32 cellular contexts compared by ENCODE assay signal in genomic region chr16:72909196-72909595, GRCh38.
"Had no signal": no experiment of that assay in that cellular context is flagged by ENCODE, and none has a peak within 500 bp of the region (broad histone marks: within the 10 kb centered on the region; RNA-seq: fewer than 3 reads in every experiment).

No MANE protein-coding gene starts in this region.

- H3K4me1 ChIP-seq: breast epithelium had no signal

- H3K4me1 Mint-ChIP-seq: activated CD8-positive, alpha-beta memory T cell treated with anti-CD3 and anti-CD28 coated beads, Interleukin-2, amount 10 ng/mL, durations not matched to agents 7 days and 5 days; activated naive CD4-positive, alpha-beta T cell treated with anti-CD3 and anti-CD28 coated beads, Interleukin-2, amount 50 U/mL, for 24 hours; activated naive CD8-positive, alpha-beta T cell treated with anti-CD3 and anti-CD28 coated beads for 36 hours; activated naive CD8-positive, alpha-beta T cell treated with anti-CD3 and anti-CD28 coated beads, Interleukin-2, amount 50 U/mL, for 24 hours; T-helper 17 cell had no signal

- H3K4me3 ChIP-seq: ascending aorta, breast epithelium, cardiac muscle cell, esophagus squamous epithelium had no signal

- H3K9me3 Mint-ChIP-seq: activated B cell treated with CpG ODN at 0.5 μM for 24 hours; activated CD4-positive, alpha-beta memory T cell treated with anti-CD3 and anti-CD28 coated beads for 36 hours; activated naive CD4-positive, alpha-beta T cell treated with anti-CD3 and anti-CD28 coated beads for 36 hours; activated naive CD4-positive, alpha-beta T cell treated with anti-CD3 and anti-CD28 coated beads, Interleukin-2, amount 50 U/mL, for 24 hours; activated naive CD8-positive, alpha-beta T cell treated with anti-CD3 and anti-CD28 coated beads for 36 hours; activated naive CD8-positive, alpha-beta T cell treated with anti-CD3 and anti-CD28 coated beads, Interleukin-2, amount 50 U/mL, for 24 hours; activated T-helper 1 cell treated with anti-CD3 and anti-CD28 coated beads, Interleukin-12 subunit alpha, Interleukin-12 subunit beta, Interleukin-2, Interleukin-4 antibody, amounts not matched to agents 30 ng/mL and 10 ng/mL and 1 ng/mL, durations not matched to agents 14 hours and 24 hours and 36 hours; activated T-helper 2 cell treated with anti-CD3 and anti-CD28 coated beads, Interferon-gamma antibody, Interleukin-2, Interleukin-4, amounts not matched to agents 10 μg/mL and 5 μg/mL and 100 μg/mL, durations not matched to agents 14 hours and 24 hours and 36 hours; brain; T-helper 2 cell treated with Interferon-gamma antibody and Interleukin-4, amounts not matched to agents 5 μg/mL and 100 μg/mL, for 36 hours had no signal

- H3K36me3 ChIP-seq: ascending aorta, breast epithelium, cardiac muscle cell, esophagus squamous epithelium, WERI-Rb-1 had no signal

- ATAC-seq: activated CD4-positive, CD25-positive, alpha-beta regulatory T cell treated with anti-CD3 and anti-CD28 coated beads, Interleukin-2, amount 50 U/mL, for 24 hours; activated CD8-positive, alpha-beta memory T cell treated with anti-CD3 and anti-CD28 coated beads, Interleukin-2, amount 10 ng/mL, durations not matched to agents 7 days and 5 days; activated CD8-positive, alpha-beta T cell treated with anti-CD3 and anti-CD28 coated beads, Interleukin-2, amount 10 ng/mL, durations not matched to agents 7 days and 5 days; activated naive CD8-positive, alpha-beta T cell treated with anti-CD3 and anti-CD28 coated beads, Interleukin-2, amount 50 U/mL, for 24 hours; T-helper 17 cell had no signal

- DNase-seq: activated B cell treated with CpG ODN at 0.5 μM for 24 hours; activated CD4-positive, alpha-beta memory T cell treated with anti-CD3 and anti-CD28 coated beads for 36 hours; activated CD4-positive, alpha-beta T cell treated with anti-CD3 and anti-CD28 coated beads for 48 hours; activated CD8-positive, alpha-beta memory T cell treated with anti-CD3 and anti-CD28 coated beads, Interleukin-2, amount 10 ng/mL, durations not matched to agents 7 days and 5 days; activated CD8-positive, alpha-beta memory T cell treated with anti-CD3 and anti-CD28 coated beads, Interleukin-2, amount 50 U/mL, for 4 hours; activated CD8-positive, alpha-beta T cell treated with anti-CD3 and anti-CD28 coated beads, Interleukin-2, amount 10 ng/mL, durations not matched to agents 7 days and 5 days; activated effector memory CD4-positive, alpha-beta T cell treated with anti-CD3 and anti-CD28 coated beads, Interleukin-2, amount 50 U/mL, for 16 hours; activated naive CD4-positive, alpha-beta T cell treated with anti-CD3 and anti-CD28 coated beads for 36 hours; activated naive CD8-positive, alpha-beta T cell treated with anti-CD3 and anti-CD28 coated beads for 36 hours; activated naive CD8-positive, alpha-beta T cell treated with anti-CD3 and anti-CD28 coated beads, Interleukin-2, amount 50 U/mL, for 24 hours; activated T-cell treated with anti-CD3 and anti-CD28 coated beads, Interleukin-2, amount 50 U/mL, for 1 hour; activated T-cell treated with anti-CD3 and anti-CD28 coated beads, Interleukin-2, amount 50 U/mL, for 48 hours; central memory CD4-positive, alpha-beta T cell; cerebellar nuclear complex; cortex of kidney; effector CD8-positive, alpha-beta T cell; esophagus squamous epithelium; foreskin melanocyte; T-helper 1 cell; T-helper 17 cell; T1000; WERI-Rb-1 had no signal

- H3K36me3 Mint-ChIP-seq: activated CD4-positive, alpha-beta memory T cell treated with anti-CD3 and anti-CD28 coated beads for 36 hours; activated CD8-positive, alpha-beta memory T cell treated with anti-CD3 and anti-CD28 coated beads, Interleukin-2, amount 10 ng/mL, durations not matched to agents 7 days and 5 days; activated naive CD4-positive, alpha-beta T cell treated with anti-CD3 and anti-CD28 coated beads, Interleukin-2, amount 50 U/mL, for 24 hours; activated naive CD8-positive, alpha-beta T cell treated with anti-CD3 and anti-CD28 coated beads for 36 hours had no signal

- H3K9me3 ChIP-seq: ascending aorta, breast epithelium, esophagus squamous epithelium had no signal

- H3K27me3 Mint-ChIP-seq: activated B cell treated with CpG ODN at 0.5 μM for 24 hours; activated CD4-positive, alpha-beta memory T cell treated with anti-CD3 and anti-CD28 coated beads for 36 hours; activated CD8-positive, alpha-beta memory T cell treated with anti-CD3 and anti-CD28 coated beads, Interleukin-2, amount 10 ng/mL, durations not matched to agents 7 days and 5 days; activated naive CD4-positive, alpha-beta T cell treated with anti-CD3 and anti-CD28 coated beads, Interleukin-2, amount 50 U/mL, for 24 hours; activated naive CD8-positive, alpha-beta T cell treated with anti-CD3 and anti-CD28 coated beads for 36 hours; activated naive CD8-positive, alpha-beta T cell treated with anti-CD3 and anti-CD28 coated beads, Interleukin-2, amount 50 U/mL, for 24 hours; brain had no signal

- H3K4me3 Mint-ChIP-seq: activated B cell treated with CpG ODN at 0.5 μM for 24 hours; activated CD4-positive, alpha-beta memory T cell treated with anti-CD3 and anti-CD28 coated beads for 36 hours; activated CD8-positive, alpha-beta memory T cell treated with anti-CD3 and anti-CD28 coated beads, Interleukin-2, amount 10 ng/mL, durations not matched to agents 7 days and 5 days; activated CD8-positive, alpha-beta T cell treated with anti-CD3 and anti-CD28 coated beads, Interleukin-2, amount 10 ng/mL, durations not matched to agents 7 days and 5 days; activated naive CD4-positive, alpha-beta T cell treated with anti-CD3 and anti-CD28 coated beads for 36 hours; activated naive CD4-positive, alpha-beta T cell treated with anti-CD3 and anti-CD28 coated beads, Interleukin-2, amount 50 U/mL, for 24 hours; activated naive CD8-positive, alpha-beta T cell treated with anti-CD3 and anti-CD28 coated beads for 36 hours; activated naive CD8-positive, alpha-beta T cell treated with anti-CD3 and anti-CD28 coated beads, Interleukin-2, amount 50 U/mL, for 24 hours; activated T-helper 1 cell treated with anti-CD3 and anti-CD28 coated beads, Interleukin-12 subunit alpha, Interleukin-12 subunit beta, Interleukin-2, Interleukin-4 antibody, amounts not matched to agents 30 ng/mL and 10 ng/mL and 1 ng/mL, durations not matched to agents 14 hours and 24 hours and 36 hours; brain; T-helper 17 cell; T-helper 2 cell treated with Interferon-gamma antibody and Interleukin-4, amounts not matched to agents 5 μg/mL and 100 μg/mL, for 36 hours had no signal

- H3K27me3 ChIP-seq: ascending aorta, breast epithelium, cardiac muscle cell, esophagus squamous epithelium had no signal

- H3K27ac Mint-ChIP-seq: activated CD4-positive, alpha-beta memory T cell treated with anti-CD3 and anti-CD28 coated beads for 36 hours; activated CD8-positive, alpha-beta memory T cell treated with anti-CD3 and anti-CD28 coated beads, Interleukin-2, amount 10 ng/mL, durations not matched to agents 7 days and 5 days; activated CD8-positive, alpha-beta T cell treated with anti-CD3 and anti-CD28 coated beads, Interleukin-2, amount 10 ng/mL, durations not matched to agents 7 days and 5 days; activated naive CD4-positive, alpha-beta T cell treated with anti-CD3 and anti-CD28 coated beads for 36 hours; activated naive CD4-positive, alpha-beta T cell treated with anti-CD3 and anti-CD28 coated beads, Interleukin-2, amount 50 U/mL, for 24 hours; activated naive CD8-positive, alpha-beta T cell treated with anti-CD3 and anti-CD28 coated beads for 36 hours; activated naive CD8-positive, alpha-beta T cell treated with anti-CD3 and anti-CD28 coated beads, Interleukin-2, amount 50 U/mL, for 24 hours; activated T-helper 1 cell treated with anti-CD3 and anti-CD28 coated beads, Interleukin-12 subunit alpha, Interleukin-12 subunit beta, Interleukin-2, Interleukin-4 antibody, amounts not matched to agents 30 ng/mL and 10 ng/mL and 1 ng/mL, durations not matched to agents 14 hours and 24 hours and 36 hours; activated T-helper 2 cell treated with anti-CD3 and anti-CD28 coated beads, Interferon-gamma antibody, Interleukin-2, Interleukin-4, amounts not matched to agents 10 μg/mL and 5 μg/mL and 100 μg/mL, durations not matched to agents 14 hours and 24 hours and 36 hours; T-helper 17 cell; T-helper 2 cell treated with Interferon-gamma antibody and Interleukin-4, amounts not matched to agents 5 μg/mL and 100 μg/mL, for 36 hours had no signal

- H3K27ac ChIP-seq: ascending aorta, breast epithelium, cardiac muscle cell, epithelial cell of prostate, esophagus squamous epithelium, WERI-Rb-1 had no signal
